ENCODE assay signal across 21 cellular contexts in the genomic region with DNA sequence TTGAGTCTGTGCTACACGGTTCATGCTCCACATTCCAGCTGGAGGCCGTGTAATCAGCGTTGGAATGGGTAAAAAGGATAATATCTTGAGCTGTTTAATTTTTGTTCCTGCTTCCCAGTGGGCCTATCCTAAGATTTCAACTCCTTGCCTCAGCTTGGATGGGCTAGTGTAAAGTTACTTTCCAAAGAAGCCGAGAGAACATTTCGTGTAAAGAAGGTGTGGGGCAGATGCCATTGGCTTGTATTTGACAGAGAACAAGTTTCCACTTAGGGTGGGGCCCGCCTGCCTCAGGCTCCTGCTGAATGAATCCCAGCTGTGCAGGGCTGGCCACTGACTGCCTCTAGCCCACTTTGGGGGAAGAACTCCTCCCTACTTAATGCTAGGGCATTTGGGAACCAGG.
DNase-seq lines count a peak whose midpoint lies in the region; ATAC-seq and TF ChIP-seq lines count a peak whose summit lies in the region.
"Had no signal": no experiment of that assay in that cellular context is flagged by ENCODE, and none has a peak within 500 bp of the region (broad histone marks: within the 10 kb centered on the region; RNA-seq: fewer than 3 reads in every experiment).

No MANE protein-coding gene starts in this region.

- TF ChIP-seq CTCF in BJ (IDR thresholded peaks at IDR 0.05; ENCODE audit: insufficient read depth, low read depth, low read length) (no peak), esophagus muscularis mucosa (IDR thresholded peaks at IDR 0.05) (no peak)

- peaks cover 12% of the 10 kb centered on the region for H3K27me3 Mint-ChIP-seq in activated naive CD4-positive, alpha-beta T cell treated with anti-CD3 and anti-CD28 coated beads, Interleukin-2, amount 10 ng/mL, durations not matched to agents 7 days and 5 days

- no peaks in the 10 kb centered on the region for H3K36me3 Mint-ChIP-seq in activated naive CD4-positive, alpha-beta T cell treated with anti-CD3 and anti-CD28 coated beads, Interleukin-2, amount 10 ng/mL, durations not matched to agents 7 days and 5 days
- H3K36me3 Mint-ChIP-seq: IgD-negative memory B cell, neural progenitor cell, T-cell had no signal

- H3K36me3 ChIP-seq in BJ (ENCODE audit: control insufficient read depth, insufficient read depth, low read length) (no peaks in the 10 kb centered on the region), esophagus muscularis mucosa (no peaks in the 10 kb centered on the region)
- H3K36me3 ChIP-seq: neural progenitor cell had no signal

- TF ChIP-seq POLR2A in esophagus muscularis mucosa (IDR thresholded peaks at IDR 0.05; ENCODE audit: low read depth), result no peak

- H3K27ac ChIP-seq in esophagus muscularis mucosa (replicated peaks in 1 of 4), result peak overlapping the region; percentile 19 to 66 (median 59)
- H3K27ac ChIP-seq in right cardiac atrium (ENCODE audit: low read length), result no peak overlapping the region
- H3K27ac ChIP-seq: neural progenitor cell, RWPE1 had no signal

- no peaks in the 10 kb centered on the region for H3K9me3 ChIP-seq in esophagus muscularis mucosa
- no peaks in the 10 kb centered on the region for H3K9me3 ChIP-seq in right cardiac atrium (ENCODE audit: control insufficient read depth, low read length)

- H3K4me3 ChIP-seq in BJ (ENCODE audit: low read depth, low read length) (no peak overlapping the region), esophagus muscularis mucosa (no peak overlapping the region), right cardiac atrium (ENCODE audit: low read length) (no peak overlapping the region)
- H3K4me3 ChIP-seq: GM12878, neural progenitor cell had no signal

- H3K4me1 Mint-ChIP-seq in activated naive CD4-positive, alpha-beta T cell treated with anti-CD3 and anti-CD28 coated beads, Interleukin-2, amount 10 ng/mL, durations not matched to agents 7 days and 5 days, result peaks cover 16% of the 10 kb centered on the region

- H3K27ac Mint-ChIP-seq in activated naive CD4-positive, alpha-beta T cell treated with anti-CD3 and anti-CD28 coated beads, Interleukin-2, amount 10 ng/mL, durations not matched to agents 7 days and 5 days, result no peak overlapping the region
- H3K27ac Mint-ChIP-seq: activated CD8-positive, alpha-beta T cell treated with anti-CD3 and anti-CD28 coated beads, Interleukin-2, amount 10 ng/mL, durations not matched to agents 7 days and 5 days; activated T-cell treated with anti-CD3 and anti-CD28 coated beads, Interleukin-2, amount 50 U/mL, for 72 hours; neural progenitor cell; T-cell had no signal

- H3K27me3 ChIP-seq in BJ (ENCODE audit: control insufficient read depth, insufficient read depth, low read length) (no peaks in the 10 kb centered on the region), esophagus muscularis mucosa (no peaks in the 10 kb centered on the region), right cardiac atrium (ENCODE audit: control insufficient read depth, insufficient read depth) (no peaks in the 10 kb centered on the region)
- H3K27me3 ChIP-seq: neural progenitor cell had no signal

- ATAC-seq in right cardiac atrium (no peak), sciatic nerve (peak; percentile 55), GM21825 (IDR thresholded peaks at IDR 0.05; ENCODE audit: unreplicated experiment) (no peak), GM21423 (IDR thresholded peaks at IDR 0.05; ENCODE audit: unreplicated experiment) (no peak), GM21390 (IDR thresholded peaks at IDR 0.05; ENCODE audit: unreplicated experiment) (no peak)
- ATAC-seq: activated CD8-positive, alpha-beta T cell treated with anti-CD3 and anti-CD28 coated beads, Interleukin-2, amount 10 ng/mL, durations not matched to agents 7 days and 5 days; activated T-cell treated with anti-CD3 and anti-CD28 coated beads, Interleukin-2, amount 50 U/mL, for 72 hours; GM12878; T-cell had no signal

- CTCF ChIA-PET in BJ (lab: Yijun Ruan, JAX), result interaction anchor here (0.8 to 2.0 kb wide), 6 partner anchors 10 to 879 kb away, joined by 3 to 7 read pairs (median 3); no protein-coding TSS in a partner anchor
- CTCF ChIA-PET in activated naive CD4-positive, alpha-beta T cell treated with anti-CD3 and anti-CD28 coated beads, Interleukin-2, amount 10 ng/mL, durations not matched to agents 7 days and 5 days (lab: Charles Lee), result interaction anchor here (1.9 kb wide), 1 partner anchor 29 kb away, joined by 8 read pairs; no protein-coding TSS in a partner anchor

- DNase-seq in BJ (ENCODE audit: low read depth) (peak; percentile 87), esophagus muscularis mucosa (ENCODE audit: extremely low spot score) (no peak), right cardiac atrium (peak in 2 of 3 donors; percentile 42 to 72), sciatic nerve (ENCODE audit: low spot score) (no peak)
- DNase-seq in activated naive CD4-positive, alpha-beta T cell treated with anti-CD3 and anti-CD28 coated beads, Interleukin-2, amount 10 ng/mL, durations not matched to agents 7 days and 5 days, result no peak
- DNase-seq: activated CD8-positive, alpha-beta T cell treated with anti-CD3 and anti-CD28 coated beads, Interleukin-2, amount 10 ng/mL, durations not matched to agents 7 days and 5 days; activated T-cell treated with anti-CD3 and anti-CD28 coated beads, Interleukin-2, amount 50 U/mL, for 72 hours; caudate nucleus; effector memory CD4-positive, alpha-beta T cell; NCI-H187; NCI-H446; NK-92 treated with Interleukin-12 subunit alpha and Interleukin-12 subunit beta, amount 100 ng/mL, for 24 hours; stimulated activated CD4-positive, alpha-beta T cell treated with anti-CD3 and anti-CD28 coated beads, Interleukin-2, amount 100 ng/mL, for 24 hours; T-cell had no signal

- no peak for TF ChIP-seq EP300 in esophagus muscularis mucosa (IDR thresholded peaks at IDR 0.05)

- 68% methylated on average over 6 of the region's 6 CpGs for WGBS in esophagus muscularis mucosa
- 52% methylated on average over 6 of the region's 6 CpGs for WGBS in right cardiac atrium

- POLR2A ChIA-PET in BJ (lab: Charles Lee), result no interaction called here

- no peak overlapping the region for H3K4me3 Mint-ChIP-seq in activated naive CD4-positive, alpha-beta T cell treated with anti-CD3 and anti-CD28 coated beads, Interleukin-2, amount 10 ng/mL, durations not matched to agents 7 days and 5 days
- H3K4me3 Mint-ChIP-seq: activated CD8-positive, alpha-beta T cell treated with anti-CD3 and anti-CD28 coated beads, Interleukin-2, amount 10 ng/mL, durations not matched to agents 7 days and 5 days; activated T-cell treated with anti-CD3 and anti-CD28 coated beads, Interleukin-2, amount 50 U/mL, for 72 hours; IgD-negative memory B cell; neural progenitor cell; T-cell had no signal

- H3K4me1 ChIP-seq in esophagus muscularis mucosa, result peaks cover 0 to 22% (median 9%) of the 10 kb centered on the region in 4 donors
- no peaks in the 10 kb centered on the region for H3K4me1 ChIP-seq in right cardiac atrium (ENCODE audit: control insufficient read depth, insufficient read depth, low read length)
- H3K4me1 ChIP-seq: neural progenitor cell had no signal

- no peaks in the 10 kb centered on the region for H3K9me3 Mint-ChIP-seq in activated naive CD4-positive, alpha-beta T cell treated with anti-CD3 and anti-CD28 coated beads, Interleukin-2, amount 10 ng/mL, durations not matched to agents 7 days and 5 days
- H3K9me3 Mint-ChIP-seq: IgD-negative memory B cell, neural progenitor cell, T-cell had no signal

- intact Hi-C loops in esophagus muscularis mucosa (cut with DNase I) (no loop called here), right cardiac atrium (cut with DNase I) (loop anchor here in 3 of 4 donors (10.0 kb wide), 2 partner anchors 1049 to 1059 kb away; no protein-coding TSS in a partner anchor), sciatic nerve (cut with DNase I) (no loop called here)

Comparison
In these comparisons a context has a peak if more than half of its experiments do, and no peak if none do; other contexts are left out.
1. DNase-seq: peak in BJ (single experiment) and right cardiac atrium (2 of 3); none in esophagus muscularis mucosa (single experiment), sciatic nerve (single experiment) and activated naive CD4-positive, alpha-beta T cell treated with anti-CD3 and anti-CD28 coated beads, Interleukin-2, amount 10 ng/mL, durations not matched to agents 7 days and 5 days (single experiment).
2. intact Hi-C loops: an anchor here in right cardiac atrium (10.0 kb wide); none called in esophagus muscularis mucosa and sciatic nerve.